ENCODE assay signal across 18 cellular contexts in the genomic region with DNA sequence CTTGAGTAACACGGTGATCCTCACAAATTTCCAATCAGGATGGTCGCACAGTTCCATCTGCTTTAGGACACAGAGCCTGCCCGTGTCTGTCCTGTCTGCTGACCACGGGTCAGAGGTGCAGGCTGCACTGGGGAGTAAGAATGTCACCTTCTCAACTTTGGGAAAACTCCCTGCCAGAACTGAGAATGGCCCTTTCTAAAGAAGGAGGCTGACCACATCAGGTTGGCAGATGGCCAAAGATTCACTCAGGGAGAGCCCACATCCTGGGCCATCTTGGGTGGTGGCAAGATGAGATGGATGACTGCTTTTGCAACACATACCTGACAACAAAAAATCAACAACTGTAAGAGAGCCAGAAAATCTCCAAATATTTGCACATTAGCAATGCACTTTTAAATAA.
DNase-seq lines count a peak whose midpoint lies in the region; ATAC-seq and TF ChIP-seq lines count a peak whose summit lies in the region.
"Had no signal": no experiment of that assay in that cellular context is flagged by ENCODE, and none has a peak within 500 bp of the region (broad histone marks: within the 10 kb centered on the region; RNA-seq: fewer than 3 reads in every experiment).

No MANE protein-coding gene starts in this region.

- H3K36me3 ChIP-seq in BLaER1, result no peaks in the 10 kb centered on the region
- H3K36me3 ChIP-seq: colonic mucosa, gastrocnemius medialis, pancreas, thoracic aorta had no signal

- DNase-seq in ELR (ENCODE audit: low read depth), result peak; percentile 29
- peak; percentile 65 for DNase-seq in NCI-H69 (lab: John Stamatoyannopoulos, UW)
- DNase-seq in fibroblast of mammary gland (ENCODE audit: low read depth), result peak; percentile 17
- no peak for DNase-seq in activated naive CD4-positive, alpha-beta T cell (lab: John Stamatoyannopoulos, UW)
- DNase-seq in NCI-H526 treated with DMSO at 0.1 percent for 48 hours (lab: John Stamatoyannopoulos, UW), result no peak
- DNase-seq in NCI-H510A treated with DMSO at 0.1 percent for 48 hours (lab: John Stamatoyannopoulos, UW), result no peak
- DNase-seq: AML-193; colonic mucosa; DMS153; gastrocnemius medialis; left ventricle myocardium superior; NCI-H187; NK-92 treated with Interleukin-12 subunit alpha and Interleukin-12 subunit beta, amount 100 ng/mL, for 24 hours; pancreas; SHP77 treated with DMSO at 0.1 percent for 48 hours had no signal

- TF ChIP-seq CTCF in fibroblast of mammary gland (conservative IDR thresholded peaks at IDR 0.05; ENCODE audit: control insufficient read depth, insufficient read depth, low read depth, low read length), result no peak

- H3K9ac ChIP-seq in BLaER1, result no peak overlapping the region

- ATAC-seq in GM18873 (IDR thresholded peaks at IDR 0.05; ENCODE audit: low FRiP score, unreplicated experiment), result no peak
- ATAC-seq: gastrocnemius medialis, left ventricle myocardium superior, pancreas had no signal

- no peak overlapping the region for H3K4me3 ChIP-seq in BLaER1
- no peak overlapping the region for H3K4me3 ChIP-seq in fibroblast of mammary gland (ENCODE audit: control insufficient read depth, low read depth, low read length)
- H3K4me3 ChIP-seq: colonic mucosa, gastrocnemius medialis, pancreas, thoracic aorta had no signal

- H4K20me1 ChIP-seq in BLaER1, result no peaks in the 10 kb centered on the region

- peaks cover 21% of the 10 kb centered on the region for H3K4me1 ChIP-seq in BLaER1
- H3K4me1 ChIP-seq: colonic mucosa, gastrocnemius medialis, pancreas had no signal

- no peaks in the 10 kb centered on the region for H3K9me3 ChIP-seq in BLaER1
- H3K9me3 ChIP-seq: colonic mucosa, gastrocnemius medialis, pancreas, thoracic aorta had no signal

- peak overlapping the region; percentile 61 for H3K4me2 ChIP-seq in BLaER1

- H3K27me3 ChIP-seq in BLaER1, result no peaks in the 10 kb centered on the region
- H3K27me3 ChIP-seq: colonic mucosa, gastrocnemius medialis, pancreas had no signal

- H3K27ac ChIP-seq in BLaER1, result no peak overlapping the region
- H3K27ac ChIP-seq: colonic mucosa, gastrocnemius medialis, pancreas, thoracic aorta had no signal

Comparison
In these comparisons a context has a peak if more than half of its experiments do, and no peak if none do; other contexts are left out.
1. DNase-seq: peak in ELR (single experiment), NCI-H69 (single experiment) and fibroblast of mammary gland (single experiment); none in activated naive CD4-positive, alpha-beta T cell (0 of 4), NCI-H526 treated with DMSO at 0.1 percent for 48 hours (single experiment) and NCI-H510A treated with DMSO at 0.1 percent for 48 hours (single experiment).